Comparison of ENCODE assay signal across 2 cellular contexts in the genomic region with DNA sequence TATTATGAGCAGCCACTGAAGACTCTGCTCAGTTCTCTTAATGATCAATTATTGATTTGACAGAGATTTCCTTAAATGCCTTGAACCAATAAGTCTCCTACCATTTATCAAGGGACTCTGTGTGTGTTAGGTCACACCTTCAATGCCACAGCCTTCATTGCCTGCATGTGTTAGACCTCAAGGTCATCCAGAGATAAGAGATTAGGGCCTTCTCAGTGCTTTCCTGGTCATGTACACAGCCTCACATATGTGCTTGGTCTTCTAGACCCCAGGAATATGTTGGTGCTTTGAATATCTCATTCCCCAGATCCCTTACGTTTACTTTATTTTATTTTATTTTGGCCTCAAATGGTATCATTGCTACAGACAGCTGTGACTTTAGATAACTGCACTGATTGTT.
TF ChIP-seq lines count a peak whose summit lies in the region.

No MANE protein-coding gene starts in this region.

TF ChIP-seq in K562, 482 proteins besides CTCF, POLR2A, EP300 and RAD21:
- TF ChIP-seq ZNF239 (CRISPR knock-in tag; IDR thresholded peaks at IDR 0.05) (peak; percentile 88), ESRRA (IDR thresholded peaks at IDR 0.05; ENCODE audit: borderline replicate concordance, low read depth) (peak; percentile 55), CBFA2T3 (IDR thresholded peaks at IDR 0.05) (peak; percentile 21; the same call in 1 of the 2 replicates), BHLHE40 (IDR thresholded peaks at IDR 0.05; ENCODE audit: low read length) (no peak)

TF ChIP-seq in H1, 55 proteins besides CTCF, POLR2A, EP300 and RAD21:
- TF ChIP-seq POU5F1 (IDR thresholded peaks at IDR 0.05; ENCODE audit: low read depth, low read length) (no peak), TAF1 (IDR thresholded peaks at IDR 0.05; ENCODE audit: low read depth, low read length) (no peak), EGR1 (IDR thresholded peaks at IDR 0.05; ENCODE audit: borderline replicate concordance, low read depth, low read length) (no peak), BACH1 (IDR thresholded peaks at IDR 0.05; ENCODE audit: low read length) (no peak), HDAC2 (IDR thresholded peaks at IDR 0.05; ENCODE audit: borderline replicate concordance in 1 of 2, low read depth in 2 of 2, low read length in 2 of 2) (no peak), NRF1 (IDR thresholded peaks at IDR 0.05; ENCODE audit: low read depth, low read length) (no peak), PHF8 (conservative IDR thresholded peaks at IDR 0.05; ENCODE audit: low read depth, low read length) (no peak), TCF12 (IDR thresholded peaks at IDR 0.05; ENCODE audit: low read depth, low read length) (no peak), RXRA (IDR thresholded peaks at IDR 0.05; ENCODE audit: insufficient read depth, low read depth, low read length) (no peak), JUN (IDR thresholded peaks at IDR 0.05; ENCODE audit: low read depth, low read length) (no peak), RNF2 (IDR thresholded peaks at IDR 0.05; ENCODE audit: borderline replicate concordance, low read depth, low read length, missing control alignments, poor library complexity, severe bottlenecking) (no peak)
